Comparison of ENCODE assay signal across 8 cellular contexts in the genomic region with DNA sequence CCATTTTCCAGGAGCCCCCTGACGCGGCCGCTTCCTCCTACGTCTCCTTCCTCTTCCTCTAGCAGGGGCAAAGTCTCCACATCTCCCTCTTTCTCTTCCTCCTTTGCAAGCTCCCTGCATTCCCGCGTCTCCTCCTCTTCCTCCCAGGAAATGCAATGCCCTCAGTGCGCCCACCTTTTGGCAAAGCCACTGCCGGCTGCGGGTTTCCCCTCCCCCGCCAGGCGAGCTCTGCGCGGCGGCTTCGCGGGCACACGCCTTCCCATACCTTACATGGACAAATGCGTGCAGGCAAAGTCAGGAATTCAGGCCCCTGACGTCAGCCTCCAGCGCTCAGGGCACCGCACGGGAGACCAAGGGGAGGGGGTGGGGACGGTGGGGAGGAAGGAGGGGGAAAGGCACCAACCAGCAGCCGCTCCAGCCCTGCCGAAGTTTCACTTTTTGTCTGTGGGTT. TPM values are rescaled to one million over a fixed set of nuclear protein-coding genes. Genes with fewer than 3 reads are reported as not detected.
DNase-seq lines count a peak whose midpoint lies in the region; ATAC-seq and TF ChIP-seq lines count a peak whose summit lies in the region.

No MANE protein-coding gene starts in this region.

- no peaks in the 10 kb centered on the region for H3K9me3 ChIP-seq in breast epithelium

- peak; percentile 18 for ATAC-seq in GM21529 (IDR thresholded peaks at IDR 0.05; ENCODE audit: unreplicated experiment)

- peaks cover 0 to 14% of the 10 kb centered on the region in 2 donors for H3K4me1 ChIP-seq in breast epithelium

- peak overlapping the region; percentile 72 to 90 (median 77) for H3K4me3 ChIP-seq in breast epithelium
- peak overlapping the region; percentile 52 for H3K4me3 ChIP-seq in iPS-11a (ENCODE audit: low read depth, low read length)

- DNase-seq in COLO829 (ENCODE audit: low spot score) (peak; percentile 95), M059J (ENCODE audit: low read depth) (peak; percentile 96), SW480 (ENCODE audit: low spot score) (peak; percentile 85), breast epithelium (ENCODE audit: low spot score in 2 of 2) (peak in 1 of 2 donors; percentile 91), retina (peak; percentile 82), OCI-M2 (lab: John Stamatoyannopoulos, UW; ENCODE audit: unreplicated experiment) (no peak)

- TF ChIP-seq CTCF in breast epithelium (IDR thresholded peaks at IDR 0.05): no peak

- intact Hi-C loops in breast epithelium (cut with DNase I; ENCODE audit: low total_unique reads): loop anchor here (10.0 kb wide), 2 partner anchors 121 to 409 kb away; partner anchors contain the start of gene BCL6

- H3K27me3 ChIP-seq in breast epithelium: no peaks in the 10 kb centered on the region

- TF ChIP-seq POLR2A in breast epithelium (IDR thresholded peaks at IDR 0.05): peak; percentile 36

- H3K27ac ChIP-seq in breast epithelium: peak overlapping the region; percentile 97 to 98

- H3K36me3 ChIP-seq in breast epithelium: no peaks in the 10 kb centered on the region

RNA-seq across cellular contexts. Expression of gene LPP, which starts 0.4 kb away (rescaled TPM):
- total RNA-seq in M059J (2014; rRNA removed; shearing (Covaris generic)): 23.2 and 32.6 TPM in 2 replicates
- total RNA-seq in breast epithelium: 100 to 1,000 TPM; 135 to 183 (median 147) TPM
